ENCODE assay signal across 15 cellular contexts in the genomic region with DNA sequence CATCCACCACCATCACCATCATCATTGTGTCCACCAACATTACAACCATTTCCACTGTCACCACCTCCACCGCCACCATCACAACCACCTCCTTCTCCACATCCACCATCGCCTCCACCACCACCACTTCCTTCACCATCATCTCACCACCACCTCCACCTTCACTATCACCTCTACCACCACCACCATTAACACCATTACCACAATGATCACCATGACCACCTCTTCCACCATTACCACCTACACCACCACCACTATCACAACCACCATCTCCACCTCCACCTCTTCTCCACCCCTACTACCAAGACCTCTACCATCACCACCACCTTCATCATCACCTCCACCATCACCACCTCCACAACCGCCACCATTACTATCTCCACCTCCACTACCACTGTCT. TPM values are rescaled to one million over a fixed set of nuclear protein-coding genes. Genes with fewer than 3 reads are reported as not detected.
DNase-seq lines count a peak whose midpoint lies in the region; ATAC-seq lines count a peak whose summit lies in the region.
"Had no signal": no experiment of that assay in that cellular context is flagged by ENCODE, and none has a peak within 500 bp of the region (broad histone marks: within the 10 kb centered on the region; RNA-seq: fewer than 3 reads in every experiment).

No MANE protein-coding gene starts in this region.

- no peak for ATAC-seq in memory B cell (ENCODE audit: low read depth)
- no peak for ATAC-seq in stimulated activated memory B cell treated with anti-CD40 and anti-IgM and Interleukin-4, amounts not matched to agents 10 μg/mL and 1 μg/mL and 100 μg/mL, for 72 hours
- ATAC-seq in HG03108 (IDR thresholded peaks at IDR 0.05; ENCODE audit: unreplicated experiment) = no peak
- ATAC-seq: left cardiac atrium had no signal

- H3K27me3 Mint-ChIP-seq in activated naive CD4-positive, alpha-beta T cell treated with anti-CD3 and anti-CD28 coated beads, Interleukin-2, amount 50 U/mL, for 24 hours = no peaks in the 10 kb centered on the region
- H3K27me3 Mint-ChIP-seq in activated naive CD4-positive, alpha-beta T cell treated with anti-CD3 and anti-CD28 coated beads for 36 hours (ENCODE audit: low read depth) = no peaks in the 10 kb centered on the region
- H3K27me3 Mint-ChIP-seq in activated naive CD8-positive, alpha-beta T cell = no peaks in the 10 kb centered on the region
- H3K27me3 Mint-ChIP-seq in memory B cell = no peaks in the 10 kb centered on the region
- no peaks in the 10 kb centered on the region for H3K27me3 Mint-ChIP-seq in stimulated activated memory B cell treated with anti-CD40 and anti-IgM and Interleukin-4, amounts not matched to agents 10 μg/mL and 1 μg/mL and 100 μg/mL, for 72 hours

- H3K4me3 Mint-ChIP-seq in activated naive CD4-positive, alpha-beta T cell treated with anti-CD3 and anti-CD28 coated beads, Interleukin-2, amount 50 U/mL, for 24 hours = no peak overlapping the region
- no peak overlapping the region for H3K4me3 Mint-ChIP-seq in activated naive CD4-positive, alpha-beta T cell treated with anti-CD3 and anti-CD28 coated beads for 36 hours
- H3K4me3 Mint-ChIP-seq in activated naive CD8-positive, alpha-beta T cell = no peak overlapping the region
- H3K4me3 Mint-ChIP-seq in memory B cell = no peak overlapping the region
- no peak overlapping the region for H3K4me3 Mint-ChIP-seq in stimulated activated memory B cell treated with anti-CD40 and anti-IgM and Interleukin-4, amounts not matched to agents 10 μg/mL and 1 μg/mL and 100 μg/mL, for 72 hours
- H3K4me3 Mint-ChIP-seq: CD14-positive monocyte, nephron progenitor cell had no signal

- H3K27ac Mint-ChIP-seq in activated naive CD4-positive, alpha-beta T cell treated with anti-CD3 and anti-CD28 coated beads, Interleukin-2, amount 50 U/mL, for 24 hours = peak overlapping the region; percentile 27
- H3K27ac Mint-ChIP-seq in activated naive CD4-positive, alpha-beta T cell treated with anti-CD3 and anti-CD28 coated beads for 36 hours = no peak overlapping the region
- peak overlapping the region; percentile 12 for H3K27ac Mint-ChIP-seq in activated naive CD8-positive, alpha-beta T cell
- H3K27ac Mint-ChIP-seq in memory B cell = peak overlapping the region; percentile 9
- H3K27ac Mint-ChIP-seq in stimulated activated memory B cell treated with anti-CD40 and anti-IgM and Interleukin-4, amounts not matched to agents 10 μg/mL and 1 μg/mL and 100 μg/mL, for 72 hours = peak overlapping the region; percentile 18
- H3K27ac Mint-ChIP-seq: CD14-positive monocyte, nephron progenitor cell had no signal

- H3K36me3 Mint-ChIP-seq in activated naive CD4-positive, alpha-beta T cell treated with anti-CD3 and anti-CD28 coated beads, Interleukin-2, amount 50 U/mL, for 24 hours = no peaks in the 10 kb centered on the region
- no peaks in the 10 kb centered on the region for H3K36me3 Mint-ChIP-seq in activated naive CD4-positive, alpha-beta T cell treated with anti-CD3 and anti-CD28 coated beads for 36 hours (ENCODE audit: low read depth)
- H3K36me3 Mint-ChIP-seq in activated naive CD8-positive, alpha-beta T cell = no peaks in the 10 kb centered on the region
- H3K36me3 Mint-ChIP-seq in memory B cell = peaks cover 2% of the 10 kb centered on the region
- peaks cover 6% of the 10 kb centered on the region for H3K36me3 Mint-ChIP-seq in stimulated activated memory B cell treated with anti-CD40 and anti-IgM and Interleukin-4, amounts not matched to agents 10 μg/mL and 1 μg/mL and 100 μg/mL, for 72 hours
- H3K36me3 Mint-ChIP-seq: CD14-positive monocyte had no signal

- CTCF ChIA-PET in activated naive CD4-positive, alpha-beta T cell treated with anti-CD3 and anti-CD28 coated beads for 36 hours (lab: Charles Lee) = no interaction called here

- H3K9me3 Mint-ChIP-seq in activated naive CD4-positive, alpha-beta T cell treated with anti-CD3 and anti-CD28 coated beads, Interleukin-2, amount 50 U/mL, for 24 hours = no peaks in the 10 kb centered on the region
- H3K9me3 Mint-ChIP-seq in activated naive CD4-positive, alpha-beta T cell treated with anti-CD3 and anti-CD28 coated beads for 36 hours = no peaks in the 10 kb centered on the region
- H3K9me3 Mint-ChIP-seq in activated naive CD8-positive, alpha-beta T cell (ENCODE audit: low read depth) = peaks cover 7% of the 10 kb centered on the region
- peaks cover 9% of the 10 kb centered on the region for H3K9me3 Mint-ChIP-seq in memory B cell
- H3K9me3 Mint-ChIP-seq in stimulated activated memory B cell treated with anti-CD40 and anti-IgM and Interleukin-4, amounts not matched to agents 10 μg/mL and 1 μg/mL and 100 μg/mL, for 72 hours = peaks cover 14% of the 10 kb centered on the region
- H3K9me3 Mint-ChIP-seq: nephron progenitor cell had no signal

- intact Hi-C loops in activated naive CD4-positive, alpha-beta T cell treated with anti-CD3 and anti-CD28 coated beads for 36 hours (cut with micrococcal nuclease) = no loop called here

- H3K4me1 Mint-ChIP-seq in activated naive CD4-positive, alpha-beta T cell treated with anti-CD3 and anti-CD28 coated beads, Interleukin-2, amount 50 U/mL, for 24 hours = peaks cover 30% of the 10 kb centered on the region
- H3K4me1 Mint-ChIP-seq in activated naive CD4-positive, alpha-beta T cell treated with anti-CD3 and anti-CD28 coated beads for 36 hours (ENCODE audit: low read depth) = peaks cover 19% of the 10 kb centered on the region
- peaks cover 32% of the 10 kb centered on the region for H3K4me1 Mint-ChIP-seq in activated naive CD8-positive, alpha-beta T cell (ENCODE audit: low read depth)
- peaks cover 30% of the 10 kb centered on the region for H3K4me1 Mint-ChIP-seq in memory B cell
- H3K4me1 Mint-ChIP-seq in stimulated activated memory B cell treated with anti-CD40 and anti-IgM and Interleukin-4, amounts not matched to agents 10 μg/mL and 1 μg/mL and 100 μg/mL, for 72 hours = peaks cover 45% of the 10 kb centered on the region
- H3K4me1 Mint-ChIP-seq: CD14-positive monocyte had no signal

- DNase-seq in activated naive CD4-positive, alpha-beta T cell treated with anti-CD3 and anti-CD28 coated beads for 36 hours = no peak
- no peak for DNase-seq in memory B cell (ENCODE audit: low spot score in 2 of 2)
- DNase-seq in NCI-H2029 (lab: John Stamatoyannopoulos, UW) = no peak
- DNase-seq in amygdala (lab: John Stamatoyannopoulos, UW) = no peak
- DNase-seq: head of caudate nucleus, left cardiac atrium, NCI-H187 treated with DMSO at 0.1 percent for 48 hours, nephron progenitor cell, testis had no signal

RNA-seq across cellular contexts. Expression of a gene that starts 16.4 kb away (rescaled TPM):
- total RNA-seq in activated naive CD4-positive, alpha-beta T cell treated with anti-CD3 and anti-CD28 coated beads for 36 hours = 100 to 1,000 TPM; 103 to 105 TPM

RNA-seq across cellular contexts. Expression of a gene that starts 17.8 kb away (rescaled TPM):
- 10 to 100 TPM; 81.9 to 82.5 TPM for total RNA-seq in activated naive CD4-positive, alpha-beta T cell treated with anti-CD3 and anti-CD28 coated beads for 36 hours

RNA-seq across cellular contexts. Expression of a gene that starts 19.1 kb away (rescaled TPM):
- not detected for total RNA-seq in activated naive CD4-positive, alpha-beta T cell treated with anti-CD3 and anti-CD28 coated beads for 36 hours
- total RNA-seq: dermis microvascular lymphatic vessel endothelial cell had no signal

RNA-seq across cellular contexts. Expression of a gene that starts 54.9 kb away (rescaled TPM):
- total RNA-seq in activated naive CD4-positive, alpha-beta T cell treated with anti-CD3 and anti-CD28 coated beads for 36 hours = 10 to 100 TPM; 19.9 to 21.9 TPM
